Comparison of ENCODE assay signal across 8 cellular contexts in the genomic region with DNA sequence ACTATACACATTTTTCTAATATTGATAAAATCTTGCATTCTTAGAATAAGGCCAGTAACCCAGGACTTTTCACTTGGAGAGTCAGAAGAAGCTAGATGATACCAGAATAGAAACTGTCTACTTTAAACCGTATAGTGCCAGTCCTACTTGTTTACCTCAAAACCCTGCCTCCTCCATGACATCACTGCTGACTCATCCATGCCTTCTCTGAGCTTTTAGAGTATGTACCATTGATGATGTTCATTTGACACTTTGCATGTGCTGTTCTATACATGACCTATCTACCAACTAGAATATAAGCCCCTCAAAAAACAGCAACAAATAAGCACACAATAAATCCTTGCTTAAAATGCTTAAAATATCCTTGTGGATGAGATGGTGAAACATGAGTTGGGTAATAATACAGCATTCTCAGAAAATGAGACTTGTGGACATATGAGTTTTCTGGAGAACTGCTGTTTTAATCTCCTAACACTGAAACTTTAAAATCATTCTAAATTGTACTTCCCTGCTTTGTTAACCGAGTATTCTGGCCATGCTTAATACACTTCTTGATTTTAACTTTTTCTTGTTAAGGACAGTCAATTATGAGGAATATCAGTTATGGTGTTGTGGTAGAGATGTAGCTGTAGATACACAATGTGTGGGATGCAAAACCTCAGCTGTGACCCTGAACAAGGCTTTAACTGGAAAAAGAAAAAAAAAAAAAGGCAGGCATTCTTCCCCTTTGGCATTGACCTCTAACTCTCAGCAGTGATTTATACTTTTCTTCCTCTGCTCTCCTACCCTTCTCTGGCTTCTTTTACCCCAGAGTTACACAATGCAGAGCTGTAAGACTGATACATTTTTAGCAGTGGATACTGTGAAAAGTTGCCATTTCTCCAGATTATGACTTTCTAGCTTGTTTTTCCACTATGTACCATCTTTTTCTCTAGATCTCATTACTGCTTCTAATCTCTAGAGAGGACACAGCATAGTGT. TPM values are rescaled to one million over a fixed set of nuclear protein-coding genes. Genes with fewer than 3 reads are reported as not detected.
DNase-seq lines count a peak whose midpoint lies in the region; ATAC-seq and TF ChIP-seq lines count a peak whose summit lies in the region.

No MANE protein-coding gene starts in this region.

- peaks cover 8% of the 10 kb centered on the region for H3K27me3 Mint-ChIP-seq in stimulated activated naive CD8-positive, alpha-beta T cell treated with anti-CD3 and anti-CD28 coated beads, Interleukin-15, amount 100 ng/mL, for 72 hours

- H3K36me3 ChIP-seq in left lung = no peaks in the 10 kb centered on the region

- DNase-seq in NCI-H510A treated with DMSO at 0.1 percent for 48 hours (lab: John Stamatoyannopoulos, UW) (peak; percentile 30), NCI-H510A (lab: John Stamatoyannopoulos, UW) (no peak), SW 1271 (lab: John Stamatoyannopoulos, UW) (peak; percentile 43 to 77), amniotic stem cell (lab: John Stamatoyannopoulos, UW) (peak; percentile 33), left lung (peak in 1 of 2 donors; percentile 40), NCI-H2081 treated with DMSO at 0.1 percent for 48 hours (lab: John Stamatoyannopoulos, UW) (no peak)
- DNase-seq in stimulated activated naive CD8-positive, alpha-beta T cell treated with anti-CD3 and anti-CD28 coated beads, Interleukin-15, amount 100 ng/mL, for 72 hours = peak; percentile 35 to 66

- no peak for TF ChIP-seq CTCF in left lung (IDR thresholded peaks at IDR 0.05)

- intact Hi-C loops in left lung (cut with DNase I) = no loop called here

- H3K27ac ChIP-seq in left lung = peak overlapping the region; percentile 21 to 96

- H3K9me3 ChIP-seq in left lung = no peaks in the 10 kb centered on the region

- H3K4me1 Mint-ChIP-seq in stimulated activated naive CD8-positive, alpha-beta T cell treated with anti-CD3 and anti-CD28 coated beads, Interleukin-15, amount 100 ng/mL, for 72 hours = peaks cover 32% of the 10 kb centered on the region

- no peaks in the 10 kb centered on the region for H3K27me3 ChIP-seq in left lung

- H3K4me3 ChIP-seq in left lung = peak overlapping the region in 1 of 2 donors; percentile 85

- H3K27ac Mint-ChIP-seq in stimulated activated naive CD8-positive, alpha-beta T cell treated with anti-CD3 and anti-CD28 coated beads, Interleukin-15, amount 100 ng/mL, for 72 hours = peak overlapping the region in 1 of 2 donors; percentile 25

- H3K4me3 Mint-ChIP-seq in stimulated activated naive CD8-positive, alpha-beta T cell treated with anti-CD3 and anti-CD28 coated beads, Interleukin-15, amount 100 ng/mL, for 72 hours = peak overlapping the region; percentile 59 to 98

- H3K4me1 ChIP-seq in left lung = peaks cover 29 to 40% of the 10 kb centered on the region in 2 donors

- ATAC-seq in HG03103 (IDR thresholded peaks at IDR 0.05; ENCODE audit: low read depth, unreplicated experiment) (peak; percentile 39), left lung (no peak)
- peak; percentile 56 for ATAC-seq in stimulated activated naive CD8-positive, alpha-beta T cell treated with anti-CD3 and anti-CD28 coated beads, Interleukin-15, amount 100 ng/mL, for 72 hours

- H3K9me3 Mint-ChIP-seq in stimulated activated naive CD8-positive, alpha-beta T cell treated with anti-CD3 and anti-CD28 coated beads, Interleukin-15, amount 100 ng/mL, for 72 hours = no peaks in the 10 kb centered on the region

RNA-seq across cellular contexts. Expression of gene CTNNAL1, which starts 2.3 kb away (rescaled TPM):
- 10 to 100 TPM; 47.7 to 48.0 TPM for total RNA-seq in left lung

Comparison
In these comparisons a context has a peak if more than half of its experiments do, and no peak if none do; other contexts are left out.
1. DNase-seq: peak in NCI-H510A treated with DMSO at 0.1 percent for 48 hours (single experiment), SW 1271 (2 of 2), amniotic stem cell (single experiment) and stimulated activated naive CD8-positive, alpha-beta T cell treated with anti-CD3 and anti-CD28 coated beads, Interleukin-15, amount 100 ng/mL, for 72 hours (2 of 2); none in NCI-H510A (single experiment) and NCI-H2081 treated with DMSO at 0.1 percent for 48 hours (single experiment).